ENCODE assay signal across 16 cellular contexts in genomic region chr13:67726979-67727378, GRCh38.
"Had no signal": no experiment of that assay in that cellular context is flagged by ENCODE, and none has a peak within 500 bp of the region (broad histone marks: within the 10 kb centered on the region; RNA-seq: fewer than 3 reads in every experiment).

No MANE protein-coding gene starts in this region.

- H3K4me3 ChIP-seq: coronary artery, thyroid gland, vagina had no signal

- H3K27me3 ChIP-seq: foreskin keratinocyte, thyroid gland, vagina had no signal

- ATAC-seq: foreskin keratinocyte; left cardiac atrium; naive thymus-derived CD4-positive, alpha-beta T cell; stimulated activated memory B cell treated with anti-CD40 and anti-IgM and Interleukin-4, amounts not matched to agents 10 μg/mL and 1 μg/mL and 100 μg/mL, for 72 hours; T-helper 17 cell had no signal

- H3K4me1 ChIP-seq: foreskin keratinocyte, thyroid gland, vagina had no signal

- DNase-seq: activated CD4-positive, alpha-beta memory T cell treated with anti-CD3 and anti-CD28 coated beads, Interleukin-2, amount 10 ng/mL, durations not matched to agents 7 days and 5 days; activated CD4-positive, alpha-beta T cell treated with anti-CD3 and anti-CD28 coated beads for 4 hours; activated effector memory CD4-positive, alpha-beta T cell treated with Interleukin-2 at 50 U/mL for 16 hours; activated T-cell treated with anti-CD3 and anti-CD28 coated beads, Interleukin-2, amount 50 U/mL, for 24 hours; caudate nucleus; head of caudate nucleus; left cardiac atrium; mammary epithelial cell; naive thymus-derived CD4-positive, alpha-beta T cell; retina; T-helper 17 cell; thyroid gland had no signal

- H3K36me3 ChIP-seq: thyroid gland, vagina had no signal

- H3K9me3 ChIP-seq: thyroid gland, vagina had no signal

- H3K27ac ChIP-seq: coronary artery, foreskin keratinocyte, thyroid gland, vagina had no signal
